10 cellular contexts compared by ENCODE assay signal in genomic region chr13:39364797-39365468, GRCh38.
DNase-seq lines count a peak whose midpoint lies in the region; ATAC-seq, FAIRE-seq and TF ChIP-seq lines count a peak whose summit lies in the region.
"Had no signal": no experiment of that assay in that cellular context is flagged by ENCODE, and none has a peak within 500 bp of the region (broad histone marks: within the 10 kb centered on the region; RNA-seq: fewer than 3 reads in every experiment).

No MANE protein-coding gene starts in this region.

- FAIRE-seq in GM12891 (lab: Jason Lieb, UNC), result no peak

- H3K9me3 ChIP-seq in left ventricle myocardium inferior (replicated peaks) (no peaks in the 10 kb centered on the region), SK-N-MC (ENCODE audit: low read depth, low read length) (no peaks in the 10 kb centered on the region; the same call in 1 of the 2 replicates), aorta (ENCODE audit: control insufficient read depth, low read length) (no peaks in the 10 kb centered on the region)
- H3K9me3 ChIP-seq: BLaER1 treated with 17β-estradiol and CSF1 and Interleukin-3, amounts not matched to agents 10 nM and 100 nM had no signal

- H3K4me1 ChIP-seq in left ventricle myocardium inferior, result peaks cover 53% of the 10 kb centered on the region
- H3K4me1 ChIP-seq in aorta (ENCODE audit: control insufficient read depth in 1 of 2, insufficient read depth in 2 of 2, low read length in 2 of 2), result peaks cover 4 to 19% of the 10 kb centered on the region in 2 donors
- H3K4me1 ChIP-seq: BLaER1 treated with 17β-estradiol and CSF1 and Interleukin-3, amounts not matched to agents 10 nM and 100 nM had no signal

- H3K4me3 ChIP-seq in left ventricle myocardium inferior, result no peak overlapping the region
- H3K4me3 ChIP-seq in SK-N-MC, result no peak overlapping the region
- H3K4me3 ChIP-seq in aorta (ENCODE audit: low read length in 2 of 2), result peak overlapping the region in 1 of 2 donors; percentile 57
- H3K4me3 ChIP-seq: BLaER1 treated with 17β-estradiol and CSF1 and Interleukin-3, amounts not matched to agents 10 nM and 100 nM had no signal

- no peak overlapping the region for H3K9ac ChIP-seq in SK-N-MC (ENCODE audit: insufficient read length)
- H3K9ac ChIP-seq: BLaER1 treated with 17β-estradiol and CSF1 and Interleukin-3, amounts not matched to agents 10 nM and 100 nM had no signal

- TF ChIP-seq CTCF in left ventricle myocardium inferior (IDR thresholded peaks at IDR 0.05; ENCODE audit: borderline replicate concordance), result no peak

- ATAC-seq in Right ventricle myocardium inferior (peak; percentile 29), left cardiac atrium (peak; percentile 19 to 73), aorta (ENCODE audit: low FRiP score) (no peak)
- ATAC-seq: naive thymus-derived CD8-positive, alpha-beta T cell had no signal

- 24 to 36% methylated on average over 5 of the region's 5 CpGs for WGBS in aorta, 2 donors

- TF ChIP-seq POLR2A in GM12891 (IDR thresholded peaks at IDR 0.05; ENCODE audit: low read depth, low read length), result no peak

- H3K27ac ChIP-seq in left ventricle myocardium inferior (replicated peaks) (no peak overlapping the region), SK-N-MC (0 out of 2 replicates have a peak overlapping the region, but pooled peaks have one; percentile 21), aorta (ENCODE audit: low read depth in 1 of 2, low read length in 2 of 2) (peak overlapping the region; percentile 49 to 55)
- H3K27ac ChIP-seq: BLaER1 treated with 17β-estradiol and CSF1 and Interleukin-3, amounts not matched to agents 10 nM and 100 nM had no signal

- DNase-seq in Right ventricle myocardium inferior (ENCODE audit: missing footprints) (no peak), left ventricle myocardium inferior (no peak), SK-N-MC (ENCODE audit: low read depth, low spot score) (no peak), left cardiac atrium (no peak), aorta (no peak), GM12891 (ENCODE audit: insufficient read length, low spot score) (no peak), NOMO-1 treated with dmso at 0.1 percent for 144 hours (lab: John Stamatoyannopoulos, UW; ENCODE audit: unreplicated experiment) (no peak)
- no peak for DNase-seq in NK-92 treated with Interleukin-12 subunit alpha and Interleukin-12 subunit beta, amount 100 ng/mL, for 24 hours (lab: John Stamatoyannopoulos, UW)
- DNase-seq: naive thymus-derived CD8-positive, alpha-beta T cell had no signal

- H3K36me3 ChIP-seq in left ventricle myocardium inferior, result no peaks in the 10 kb centered on the region
- peaks cover 8% of the 10 kb centered on the region; the same call in 1 of the 2 replicates for H3K36me3 ChIP-seq in SK-N-MC (ENCODE audit: insufficient read depth, low read length)
- no peaks in the 10 kb centered on the region for H3K36me3 ChIP-seq in aorta (ENCODE audit: control insufficient read depth in 1 of 2, insufficient read depth in 2 of 2, low read length in 1 of 2)
- H3K36me3 ChIP-seq: BLaER1 treated with 17β-estradiol and CSF1 and Interleukin-3, amounts not matched to agents 10 nM and 100 nM had no signal

- intact Hi-C loops in Right ventricle myocardium inferior (cut with DNase I) (no loop called here), left ventricle myocardium inferior (cut with micrococcal nuclease) (no loop called here), left cardiac atrium (cut with DNase I) (no loop called here), aorta (cut with DNase I) (no loop called here)

- H3K27me3 ChIP-seq in left ventricle myocardium inferior (ENCODE audit: low read depth) (no peaks in the 10 kb centered on the region), aorta (ENCODE audit: control insufficient read depth in 1 of 2, insufficient read depth in 2 of 2, low read length in 1 of 2) (no peaks in the 10 kb centered on the region)
- H3K27me3 ChIP-seq: BLaER1 treated with 17β-estradiol and CSF1 and Interleukin-3, amounts not matched to agents 10 nM and 100 nM had no signal

TF ChIP-seq in GM12891, 5 proteins besides CTCF, POLR2A, EP300 and RAD21:
- TF ChIP-seq POU2F2 (IDR thresholded peaks at IDR 0.05; ENCODE audit: low read depth, low read length) (no peak), TAF1 (IDR thresholded peaks at IDR 0.05; ENCODE audit: low read depth, low read length) (no peak), POLR2AphosphoS5 (IDR thresholded peaks at IDR 0.05; ENCODE audit: low read depth, low read length) (no peak)
TF ChIP-seq in GM12891: peak in this region for 0.
